In the genomic region with DNA sequence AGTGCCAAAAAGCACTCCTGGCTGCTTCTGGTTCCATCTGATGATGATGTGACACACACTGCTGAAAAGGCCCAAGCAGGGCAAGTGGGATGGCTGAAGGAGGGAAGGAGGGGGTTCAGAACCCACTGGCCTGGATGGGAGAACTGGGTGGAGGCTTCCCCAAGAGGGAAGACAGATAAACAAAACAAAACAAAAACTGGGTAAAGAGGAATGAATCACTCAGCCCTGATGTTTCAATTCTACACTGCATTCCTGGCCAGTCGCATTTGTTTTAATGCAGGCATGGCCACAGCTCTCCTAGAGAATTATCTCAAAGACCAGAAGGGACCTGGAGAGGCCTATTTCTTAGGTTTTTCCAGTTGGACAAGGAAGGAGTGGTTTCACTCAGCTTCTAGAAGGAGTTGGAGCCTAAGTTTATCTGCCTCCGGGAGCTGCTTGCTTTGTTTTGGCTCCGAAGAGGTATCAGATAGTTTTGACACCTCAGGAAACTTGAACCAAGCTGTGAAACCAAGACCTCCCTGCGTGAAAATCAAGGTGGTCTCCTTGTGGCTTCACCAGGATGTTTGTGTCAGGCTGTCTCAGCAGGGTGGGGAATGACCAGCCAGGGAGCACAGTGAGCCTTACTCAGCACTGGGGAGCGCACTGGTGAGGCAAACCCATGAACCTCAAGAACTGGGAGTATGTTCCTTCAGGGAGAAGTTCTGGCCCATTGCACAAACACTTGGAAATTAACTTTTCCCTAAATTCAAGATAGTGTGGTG, we compare ENCODE assay signal across 10 cellular contexts. TPM values are rescaled to one million over a fixed set of nuclear protein-coding genes. Genes with fewer than 3 reads are reported as not detected.
DNase-seq lines count a peak whose midpoint lies in the region; ATAC-seq, FAIRE-seq and TF ChIP-seq lines count a peak whose summit lies in the region.
"Had no signal": no experiment of that assay in that cellular context is flagged by ENCODE, and none has a peak within 500 bp of the region (broad histone marks: within the 10 kb centered on the region; RNA-seq: fewer than 3 reads in every experiment).

No MANE protein-coding gene starts in this region.

- H3K4me3 ChIP-seq in fibroblast of pulmonary artery (replicated peaks; ENCODE audit: low read depth, low read length) (no peak overlapping the region), skeletal muscle cell (ENCODE audit: low read depth, low read length) (no peak overlapping the region)

- DNase-seq in ELR (ENCODE audit: low read depth) (peak; percentile 67), activated B cell treated with CpG ODN at 0.5 μM for 24 hours (no peak), fibroblast of pulmonary artery (ENCODE audit: low read depth) (peak; percentile 64), skeletal muscle cell (ENCODE audit: low read depth) (peak; percentile 61), GF-D8 (lab: John Stamatoyannopoulos, UW) (no peak), D721Med (ENCODE audit: insufficient read length, low spot score) (no peak), NCI-H524 treated with DMSO at 0.1 percent for 48 hours (lab: John Stamatoyannopoulos, UW) (no peak)
- DNase-seq: NCI-H187 had no signal

- CTCF ChIA-PET in activated B cell treated with CpG ODN at 0.5 μM for 24 hours (lab: Charles Lee) = no interaction called here

- no peaks in the 10 kb centered on the region for H3K27me3 Mint-ChIP-seq in activated B cell treated with CpG ODN at 0.5 μM for 24 hours
- H3K27me3 Mint-ChIP-seq: brain had no signal

- ATAC-seq in activated B cell treated with CpG ODN at 0.5 μM for 24 hours (ENCODE audit: low read depth) (no peak), GM18858 (IDR thresholded peaks at IDR 0.05; ENCODE audit: unreplicated experiment) (no peak)

- H3K36me3 Mint-ChIP-seq in activated B cell treated with CpG ODN at 0.5 μM for 24 hours (ENCODE audit: low read depth) = peaks cover 86% of the 10 kb centered on the region

- POLR2A ChIA-PET in activated B cell treated with CpG ODN at 0.5 μM for 24 hours (lab: Charles Lee) = no interaction called here

- H3K27ac Mint-ChIP-seq in activated B cell treated with CpG ODN at 0.5 μM for 24 hours = peak overlapping the region; percentile 13

- TF ChIP-seq CTCF in activated B cell treated with CpG ODN at 0.5 μM for 24 hours (IDR thresholded peaks at IDR 0.05) = no peak
- TF ChIP-seq CTCF in fibroblast of pulmonary artery (IDR thresholded peaks at IDR 0.05; ENCODE audit: low read length, missing control alignments) = no peak
- no peak for TF ChIP-seq CTCF in D721Med (IDR thresholded peaks at IDR 0.05; ENCODE audit: insufficient read depth, missing control alignments)

- FAIRE-seq in D721Med (lab: Jason Lieb, UNC) = no peak

- no peaks in the 10 kb centered on the region for H3K9me3 Mint-ChIP-seq in activated B cell treated with CpG ODN at 0.5 μM for 24 hours
- H3K9me3 Mint-ChIP-seq: brain had no signal

- peaks cover 25% of the 10 kb centered on the region for H3K4me1 Mint-ChIP-seq in activated B cell treated with CpG ODN at 0.5 μM for 24 hours

- intact Hi-C loops in activated B cell treated with CpG ODN at 0.5 μM for 24 hours (cut with micrococcal nuclease) = no loop called here

- H3K4me3 Mint-ChIP-seq in activated B cell treated with CpG ODN at 0.5 μM for 24 hours = no peak overlapping the region
- H3K4me3 Mint-ChIP-seq: brain had no signal

RNA-seq across cellular contexts. Expression of gene TTPAL, which starts 16.1 kb away (rescaled TPM):
- 27.5 and 27.7 TPM in 2 replicates for total RNA-seq in activated B cell treated with CpG ODN at 0.5 μM for 24 hours

RNA-seq across cellular contexts. Expression of gene SERINC3, which starts 30.1 kb away (rescaled TPM):
- total RNA-seq in activated B cell treated with CpG ODN at 0.5 μM for 24 hours = 38.1 and 41.4 TPM in 2 replicates

Comparison
In these comparisons a context has a peak if more than half of its experiments do, and no peak if none do; other contexts are left out.
1. DNase-seq: peak in ELR (single experiment), fibroblast of pulmonary artery (single experiment) and skeletal muscle cell (single experiment); none in activated B cell treated with CpG ODN at 0.5 μM for 24 hours (single experiment), GF-D8 (single experiment), D721Med (single experiment) and NCI-H524 treated with DMSO at 0.1 percent for 48 hours (single experiment).